In genomic region chr5:6049662-6050061, GRCh38 we compare ENCODE assay signal across 11 cellular contexts.
"Had no signal": no experiment of that assay in that cellular context is flagged by ENCODE, and none has a peak within 500 bp of the region (broad histone marks: within the 10 kb centered on the region; RNA-seq: fewer than 3 reads in every experiment).

No MANE protein-coding gene starts in this region.

- FAIRE-seq: H1, H54 had no signal

- H3K27ac ChIP-seq: GM23248 had no signal

- ATAC-seq: GM23338, HCT116 had no signal

- DNase-seq: GM23248, GOT3, H7, H9, HCEC 1CT, HFFc6 had no signal

- H3K4me2 ChIP-seq: GM23338 had no signal

- H3K4me1 ChIP-seq: HAP-1 had no signal

- H2AFZ ChIP-seq: GM23248, GM23338 had no signal

- H3K9ac ChIP-seq: GM23248 had no signal

- H3K9me3 ChIP-seq: HAP-1 had no signal

- H3K36me3 ChIP-seq: HAP-1 had no signal

- H3K4me3 ChIP-seq: GM23248, GM23338, HAP-1 had no signal
